1 cellular context compared by ENCODE assay signal in the genomic region with DNA sequence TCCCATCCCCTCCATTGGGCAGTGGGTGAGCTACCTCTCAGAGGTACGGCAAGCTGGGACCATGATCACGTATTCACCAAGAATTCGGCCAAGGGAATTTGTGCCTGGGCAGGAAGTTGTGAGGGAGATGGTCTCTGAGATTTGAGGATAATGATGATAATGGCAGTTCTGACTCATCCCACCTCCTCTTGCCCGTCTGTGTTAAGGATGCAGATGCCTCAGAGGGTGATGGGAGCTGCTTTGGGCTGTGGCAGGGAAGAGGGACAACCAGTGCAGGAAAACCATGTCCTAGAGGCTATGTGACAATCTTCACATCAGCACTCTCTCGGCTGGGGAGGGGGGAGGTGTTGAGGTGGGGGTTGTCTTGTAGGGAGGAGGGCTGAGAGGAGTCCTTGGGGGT.
TF ChIP-seq lines count a peak whose summit lies in the region.

No MANE protein-coding gene starts in this region.

TF ChIP-seq in SK-N-SH, 30 proteins besides CTCF, POLR2A, EP300 and RAD21 (continued from another document):
- TF ChIP-seq, protein P1, sequence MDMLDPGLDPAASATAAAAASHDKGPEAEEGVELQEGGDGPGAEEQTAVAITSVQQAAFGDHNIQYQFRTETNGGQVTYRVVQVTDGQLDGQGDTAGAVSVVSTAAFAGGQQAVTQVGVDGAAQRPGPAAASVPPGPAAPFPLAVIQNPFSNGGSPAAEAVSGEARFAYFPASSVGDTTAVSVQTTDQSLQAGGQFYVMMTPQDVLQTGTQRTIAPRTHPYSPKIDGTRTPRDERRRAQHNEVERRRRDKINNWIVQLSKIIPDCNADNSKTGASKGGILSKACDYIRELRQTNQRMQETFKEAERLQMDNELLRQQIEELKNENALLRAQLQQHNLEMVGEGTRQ (IDR thresholded peaks at IDR 0.05; ENCODE audit: borderline replicate concordance, low read depth, low read length) = no peak
- no peak for TF ChIP-seq TEAD4 (IDR thresholded peaks at IDR 0.05; ENCODE audit: borderline replicate concordance, insufficient read depth)
- TF ChIP-seq NFIC (IDR thresholded peaks at IDR 0.05; ENCODE audit: borderline replicate concordance) = no peak
- no peak for TF ChIP-seq RCOR1 (IDR thresholded peaks at IDR 0.05; ENCODE audit: low read length)
- no peak for TF ChIP-seq RXRA (IDR thresholded peaks at IDR 0.05; ENCODE audit: borderline replicate concordance, low read depth)
- no peak for TF ChIP-seq CHD2 (IDR thresholded peaks at IDR 0.05; ENCODE audit: low read length, partially characterized antibody)
- TF ChIP-seq TAF1 (IDR thresholded peaks at IDR 0.05; ENCODE audit: borderline replicate concordance, low read depth, low read length) = no peak
- no peak for TF ChIP-seq FOXJ3 (CRISPR knock-in tag; IDR thresholded peaks at IDR 0.05)
- TF ChIP-seq, protein P2, sequence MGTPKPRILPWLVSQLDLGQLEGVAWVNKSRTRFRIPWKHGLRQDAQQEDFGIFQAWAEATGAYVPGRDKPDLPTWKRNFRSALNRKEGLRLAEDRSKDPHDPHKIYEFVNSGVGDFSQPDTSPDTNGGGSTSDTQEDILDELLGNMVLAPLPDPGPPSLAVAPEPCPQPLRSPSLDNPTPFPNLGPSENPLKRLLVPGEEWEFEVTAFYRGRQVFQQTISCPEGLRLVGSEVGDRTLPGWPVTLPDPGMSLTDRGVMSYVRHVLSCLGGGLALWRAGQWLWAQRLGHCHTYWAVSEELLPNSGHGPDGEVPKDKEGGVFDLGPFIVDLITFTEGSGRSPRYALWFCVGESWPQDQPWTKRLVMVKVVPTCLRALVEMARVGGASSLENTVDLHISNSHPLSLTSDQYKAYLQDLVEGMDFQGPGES (IDR thresholded peaks at IDR 0.05; ENCODE audit: low read depth, low read length) = no peak
